ENCODE assay signal across 8 cellular contexts in genomic region chr5:150217874-150218692, GRCh38. TPM values are rescaled to one million over a fixed set of nuclear protein-coding genes. Genes with fewer than 3 reads are reported as not detected.
A peak's percentile ranks its signal among the peaks of the same experiment; 100 is the strongest.
DNase-seq lines count a peak whose midpoint lies in the region; ATAC-seq and TF ChIP-seq lines count a peak whose summit lies in the region.

No MANE protein-coding gene starts in this region.

- H3K36me3 ChIP-seq in BLaER1, result no peaks in the 10 kb centered on the region

- H3K9me3 ChIP-seq in BLaER1, result no peaks in the 10 kb centered on the region

- DNase-seq in NCI-H69 (lab: John Stamatoyannopoulos, UW) (peak; percentile 80), dorsolateral prefrontal cortex (peak; percentile 71 to 89 (median 84)), lung microvascular endothelial cell (ENCODE audit: low read depth in 2 of 2) (peak; percentile 77 to 88)
- DNase-seq in activated CD4-positive, alpha-beta T cell treated with anti-CD3 and anti-CD28 coated beads, Interleukin-2, amount 50 U/mL, for 1 hour, result peak; percentile 76
- peak; percentile 54 for DNase-seq in stimulated activated CD8-positive, alpha-beta memory T cell treated with anti-CD3 and anti-CD28 coated beads, Interleukin-12 subunit alpha, Interleukin-12 subunit beta, amount 100 ng/mL, for 4 hours (ENCODE audit: low read depth)

- H3K27ac ChIP-seq in BLaER1, result no peak overlapping the region
- H3K27ac ChIP-seq in dorsolateral prefrontal cortex, result peak overlapping the region in 9 of 59 donors; percentile 3 to 51 (median 20)

- H3K27me3 ChIP-seq in BLaER1, result no peaks in the 10 kb centered on the region
- no peaks in the 10 kb centered on the region for H3K27me3 ChIP-seq in dorsolateral prefrontal cortex

- peak; percentile 91 for ATAC-seq in GM19372 (IDR thresholded peaks at IDR 0.05; ENCODE audit: low read depth, unreplicated experiment)
- peak; percentile 71 for ATAC-seq in HG03520 (IDR thresholded peaks at IDR 0.05; ENCODE audit: unreplicated experiment)

- H3K4me3 ChIP-seq in BLaER1 (no peak overlapping the region), dorsolateral prefrontal cortex (no peak overlapping the region)

- H4K20me1 ChIP-seq in BLaER1, result no peaks in the 10 kb centered on the region

- intact Hi-C loops in dorsolateral prefrontal cortex (cut with DNase I), result loop anchor here (1.0 to 10.0 kb wide), 5 partner anchors 56 to 583 kb away; no protein-coding TSS in a partner anchor

- peaks cover 30% of the 10 kb centered on the region for H3K4me1 ChIP-seq in BLaER1

- no peak overlapping the region; the same call in 1 of the 2 replicates for H3K9ac ChIP-seq in BLaER1

- H3K4me2 ChIP-seq in BLaER1, result peak overlapping the region; percentile 28

- TF ChIP-seq CTCF in dorsolateral prefrontal cortex (IDR thresholded peaks at IDR 0.05 in 54 of 56, conservative IDR thresholded peaks at IDR 0.05 in 2 of 56; ENCODE audit: low read depth in 1 of 56, partially characterized antibody in 56 of 56), result peak; percentile 79 to 99 (median 96)

RNA-seq across cellular contexts. Expression of gene SLC6A7, which starts 28.2 kb away (rescaled TPM):
- 10 to 100 TPM; 11.5 to 82.1 (median 47.8) TPM for total RNA-seq in dorsolateral prefrontal cortex
- not detected in 2 replicates for total RNA-seq in lung microvascular endothelial cell

RNA-seq across cellular contexts. Expression of gene CDX1, which starts 51.5 kb away (rescaled TPM):
- total RNA-seq in dorsolateral prefrontal cortex (under 1 TPM in 33 of 120 experiments, not detected in 87; 0.23 to 0.90 (median 0.48) TPM), lung microvascular endothelial cell (under 0.01 TPM in 1 of 2 replicates, not detected in the other)

Comparison
In these comparisons a context has a peak if more than half of its experiments do, and no peak if none do; other contexts are left out.
1. RNA of gene SLC6A7, which starts 28.2 kb away (total RNA-seq): 11.5 to 82.1 TPM in dorsolateral prefrontal cortex; not detected in lung microvascular endothelial cell; every median in the first group is over 10 times any median in the second.
2. Peak in every context shown above with its lines, with median percentiles within 50 percentile points of each other: DNase-seq.